13 cellular contexts compared by ENCODE assay signal in genomic region chr16:30532285-30533145, GRCh38. TPM values are rescaled to one million over a fixed set of nuclear protein-coding genes. Genes with fewer than 3 reads are reported as not detected.
DNase-seq lines count a peak whose midpoint lies in the region; ATAC-seq, FAIRE-seq and TF ChIP-seq lines count a peak whose summit lies in the region.
"Had no signal": no experiment of that assay in that cellular context is flagged by ENCODE, and none has a peak within 500 bp of the region (broad histone marks: within the 10 kb centered on the region; RNA-seq: fewer than 3 reads in every experiment).

No MANE protein-coding gene starts in this region.

- H3K36me3 ChIP-seq in CD8-positive, alpha-beta T cell (ENCODE audit: insufficient read depth, low read length): no peaks in the 10 kb centered on the region
- no peaks in the 10 kb centered on the region; the same call in 2 of the 3 replicates for H3K36me3 ChIP-seq in K562 (ENCODE audit: control insufficient read depth, insufficient read depth, low read length)

- WGBS in K562 (ENCODE audit: insufficient coverage, low coverage, missing lambda C conversion rate): 97% methylated on average over 27 of the region's 57 CpGs

- no peak overlapping the region for H3K4me3 ChIP-seq in CD8-positive, alpha-beta T cell (ENCODE audit: low read depth, low read length)
- H3K4me3 ChIP-seq in K562: no peak overlapping the region

- peaks cover 19% of the 10 kb centered on the region for H3K4me1 ChIP-seq in CD8-positive, alpha-beta T cell (ENCODE audit: insufficient read depth, low read length)
- peaks cover 22 to 64% of the 10 kb centered on the region in 2 experiments; a peak in 4 of 5 replicates for H3K4me1 ChIP-seq in K562 (replicated peaks in 1 of 2; ENCODE audit: control insufficient read depth in 2 of 2, insufficient read depth in 2 of 2, low read length in 2 of 2)

- TF ChIP-seq CTCF in 22Rv1 (IDR thresholded peaks at IDR 0.05) (no peak), K562 (IDR thresholded peaks at IDR 0.05 in 2 of 3, conservative IDR thresholded peaks at IDR 0.05 in 1 of 3; ENCODE audit: insufficient read depth in 2 of 3, low read depth in 1 of 3, low read length in 3 of 3) (no peak), natural killer cell (IDR thresholded peaks at IDR 0.05) (no peak)
- no peak for TF ChIP-seq CTCF in CD8-positive, alpha-beta T cell (IDR thresholded peaks at IDR 0.05)

- H3K27me3 Mint-ChIP-seq in CD8-positive, alpha-beta T cell (ENCODE audit: low read depth): no peaks in the 10 kb centered on the region
- H3K27me3 Mint-ChIP-seq in natural killer cell (ENCODE audit: low read depth in 2 of 2): no peaks in the 10 kb centered on the region

- ATAC-seq in CD8-positive, alpha-beta T cell: no peak
- ATAC-seq in K562: no peak
- ATAC-seq in natural killer cell: no peak
- ATAC-seq in GM21737 (IDR thresholded peaks at IDR 0.05; ENCODE audit: unreplicated experiment): no peak
- no peak for ATAC-seq in GM18517 (IDR thresholded peaks at IDR 0.05; ENCODE audit: unreplicated experiment)

- H2AFZ ChIP-seq in K562 (ENCODE audit: low read depth, low read length): no peak overlapping the region

- H3K9ac ChIP-seq in K562 (ENCODE audit: insufficient read depth in 1 of 2, low read depth in 2 of 2, low read length in 2 of 2): peak overlapping the region in 1 of 2 experiments; percentile 80; a peak in 1 of 4 replicates
- H3K9ac ChIP-seq: BLaER1 had no signal

- no peak for DNase-seq in CD8-positive, alpha-beta T cell
- no peak for DNase-seq in K562 (ENCODE audit: extremely low read depth in 1 of 4, low spot score in 3 of 4)
- no peak for DNase-seq in natural killer cell
- DNase-seq in kidney tubule cell (ENCODE audit: low spot score): no peak
- DNase-seq: dorsolateral prefrontal cortex, NCI-H1092, NCI-H2171 had no signal

- H3K36me3 Mint-ChIP-seq in CD8-positive, alpha-beta T cell: peaks cover 27% of the 10 kb centered on the region
- no peaks in the 10 kb centered on the region for H3K36me3 Mint-ChIP-seq in natural killer cell

- H3K4me2 ChIP-seq in K562 (ENCODE audit: insufficient read depth, low read length): no peak overlapping the region

- CTCF ChIA-PET in CD8-positive, alpha-beta T cell (lab: Charles Lee): interaction anchor here (0.8 to 1.7 kb wide), 3 partner anchors 25 to 103 kb away, joined by 3 to 6 read pairs (median 3); partner anchors contain the start of genes DCTPP1 and ZNF764
- CTCF ChIA-PET in K562 (lab: Yijun Ruan, JAX; ENCODE audit: low intra/inter-chr PET ratio): interaction anchor here (0.8 kb wide), 1 partner anchor 96 kb away, joined by 3 read pairs; no protein-coding TSS in a partner anchor

- intact Hi-C loops in CD8-positive, alpha-beta T cell (cut with DNase I, micrococcal nuclease): loop anchor here in 1 of 2 experiments (5.0 kb wide), 1 partner anchor 165 kb away; the partner anchor contains the start of gene SRCAP
- intact Hi-C loops in K562 (cut with micrococcal nuclease) (loop anchor here (10.0 kb wide), 1 partner anchor 162 kb away; the partner anchor contains the start of gene SRCAP), natural killer cell (cut with micrococcal nuclease) (loop anchor here (10.0 kb wide), 1 partner anchor 98 kb away; the partner anchor contains the start of gene DCTPP1)

- no peaks in the 10 kb centered on the region for H3K9me1 ChIP-seq in K562 (ENCODE audit: control insufficient read depth, insufficient read depth, low read length)

- TF ChIP-seq POLR2A in K562 (conservative IDR thresholded peaks at IDR 0.05): no peak

- no peaks in the 10 kb centered on the region for H3K27me3 ChIP-seq in CD8-positive, alpha-beta T cell (ENCODE audit: insufficient read depth, low read length)
- H3K27me3 ChIP-seq in K562 (ENCODE audit: control insufficient read depth in 2 of 2, insufficient read depth in 2 of 2, low read length in 2 of 2): no peaks in the 10 kb centered on the region
- H3K27me3 ChIP-seq: BLaER1, dorsolateral prefrontal cortex, upper lobe of left lung had no signal

- peaks cover 47% of the 10 kb centered on the region for H3K4me1 Mint-ChIP-seq in CD8-positive, alpha-beta T cell (ENCODE audit: low read depth)
- H3K4me1 Mint-ChIP-seq in natural killer cell: peaks cover 28 to 35% of the 10 kb centered on the region in 2 donors

- POLR2A ChIA-PET in CD8-positive, alpha-beta T cell (lab: Charles Lee): interaction anchor here (2.3 kb wide), 1 partner anchor 103 kb away, joined by 7 read pairs; the partner anchor contains the start of gene DCTPP1
- POLR2A ChIA-PET in K562 (lab: Yijun Ruan, JAX): no interaction called here

- H3K9me3 Mint-ChIP-seq in CD8-positive, alpha-beta T cell: no peaks in the 10 kb centered on the region
- H3K9me3 Mint-ChIP-seq in natural killer cell: no peaks in the 10 kb centered on the region

- peak overlapping the region; percentile 58 for H3K4me3 Mint-ChIP-seq in CD8-positive, alpha-beta T cell
- no peak overlapping the region for H3K4me3 Mint-ChIP-seq in natural killer cell

- H3K27ac ChIP-seq in 22Rv1: peak overlapping the region; percentile 98
- H3K27ac ChIP-seq in CD8-positive, alpha-beta T cell (ENCODE audit: low read depth, low read length): no peak overlapping the region
- no peak overlapping the region for H3K27ac ChIP-seq in K562 (ENCODE audit: extremely low read depth, low read depth, low read length)

- H3K27ac Mint-ChIP-seq in CD8-positive, alpha-beta T cell: no peak overlapping the region
- H3K27ac Mint-ChIP-seq in natural killer cell: peak overlapping the region; percentile 53 to 83

- no TSS peak for BruUV-seq in K562 (replicated peaks; lab: Mats Ljungman, UMichigan)

- FAIRE-seq in K562 (lab: Jason Lieb, UNC): no peak
- FAIRE-seq: GM12892 had no signal

- H3K9me3 ChIP-seq in CD8-positive, alpha-beta T cell (ENCODE audit: low read length): no peaks in the 10 kb centered on the region
- no peaks in the 10 kb centered on the region for H3K9me3 ChIP-seq in K562 (replicated peaks; ENCODE audit: control insufficient read depth, insufficient read depth, low read depth, low read length)
- H3K9me3 ChIP-seq: BLaER1, upper lobe of left lung had no signal

- no peaks in the 10 kb centered on the region for H4K20me1 ChIP-seq in K562 (replicated peaks; ENCODE audit: control insufficient read depth, insufficient read depth, low read length)
- H4K20me1 ChIP-seq: BLaER1 had no signal

- no peak for TF ChIP-seq RAD21 in K562 (CRISPR knock-in tag; conservative IDR thresholded peaks at IDR 0.05 in 1 of 2, IDR thresholded peaks at IDR 0.05 in 1 of 2)

- in situ Hi-C loops in K562 (cut with MboI): no loop called here

- peaks cover 36% of the 10 kb centered on the region for H3K79me2 ChIP-seq in K562 (ENCODE audit: control insufficient read depth, insufficient read depth, low read length)

- TF ChIP-seq EP300 in K562 (IDR thresholded peaks at IDR 0.05; ENCODE audit: low read length): no peak

RNA-seq across cellular contexts. Expression of gene ZNF747, which starts 2.1 kb away (rescaled TPM):
- 1 to 10 TPM; 6.2 to 6.3 TPM for total RNA-seq in CD8-positive, alpha-beta T cell
- total RNA-seq in K562 (2011; cell fraction: chromatin; rRNA removed; ENCODE audit: low replicate concordance): 4.0 and 9.9 TPM in 2 replicates
- 9.9 and 10.3 TPM in 2 replicates for total RNA-seq in K562 (2011; cell fraction: nucleolus; rRNA removed)
- total RNA-seq in K562 (2011; cell fraction: nucleoplasm; rRNA removed): 6.3 and 6.5 TPM in 2 replicates
- total RNA-seq in K562 (2014; rRNA removed) (1.5 and 3.3 TPM in 2 replicates), K562 (2014; rRNA removed; fragmentation: Illumina TruSeq; extraction: Trizol) (1.0 and 1.3 TPM in 2 replicates), K562 (2015; rRNA removed; fragmentation: Illumina TruSeq; extraction: Trizol) (2.0 and 2.1 TPM in 2 replicates), K562 (2021) (3.2 and 3.4 TPM in 2 replicates), natural killer cell (1 to 10 TPM; 5.0 to 8.6 (median 6.3) TPM)
- polyA plus RNA-seq in K562 (2011; rRNA removed) (1.9 and 2.8 TPM in 2 replicates), K562 (2014; fragmentation: Illumina TruSeq; extraction: Trizol) (1.5 and 1.9 TPM in 2 replicates), K562 (2014; fragmentation: Nextera tagmentation; extraction: Ambion mirVana) (under 1 TPM; 0.14 to 0.27 TPM), K562 (2014; rRNA removed) (1.7 and 3.3 TPM in 2 replicates)
- polyA plus RNA-seq in K562 (2011; cell fraction: cytosol; rRNA removed): 3.0 and 3.6 TPM in 2 replicates
- polyA plus RNA-seq in K562 (2011; cell fraction: nucleus; rRNA removed): 2.8 and 3.5 TPM in 2 replicates
- polyA plus RNA-seq in K562 (2012): 1.7 and 1.9 TPM in 2 replicates
- polyA minus RNA-seq in K562 (2011; rRNA and poly(A)+ RNA removed): 2.1 and 3.3 TPM in 2 replicates
- polyA minus RNA-seq in K562 (2011; cell fraction: cytosol; rRNA and poly(A)+ RNA removed): 1.6 and 4.7 TPM in 2 replicates
- polyA minus RNA-seq in K562 (2011; cell fraction: nucleus; rRNA and poly(A)+ RNA removed): 3.9 and 7.7 TPM in 2 replicates

RNA-seq across cellular contexts. Expression of gene ZNF768, which starts 6.1 kb away (rescaled TPM):
- total RNA-seq in CD8-positive, alpha-beta T cell: 1 to 10 TPM; 2.6 to 2.8 TPM
- total RNA-seq in K562 (2011; cell fraction: chromatin; rRNA removed; ENCODE audit: low replicate concordance): 9.3 and 27.8 TPM in 2 replicates
- 27.9 and 32.5 TPM in 2 replicates for total RNA-seq in K562 (2011; cell fraction: nucleolus; rRNA removed)
- 15.2 and 16.7 TPM in 2 replicates for total RNA-seq in K562 (2011; cell fraction: nucleoplasm; rRNA removed)
- 39.7 and 58.9 TPM in 2 replicates for total RNA-seq in K562 (2014; rRNA removed)
- total RNA-seq in K562 (2014; rRNA removed; fragmentation: Illumina TruSeq; extraction: Trizol): 14.7 and 15.2 TPM in 2 replicates
- total RNA-seq in K562 (2015; rRNA removed; fragmentation: Illumina TruSeq; extraction: Trizol): 42.3 and 45.8 TPM in 2 replicates
- total RNA-seq in K562 (2021): 41.3 and 50.7 TPM in 2 replicates
- polyA plus RNA-seq in K562 (2011; rRNA removed): 22.1 and 32.8 TPM in 2 replicates
- polyA plus RNA-seq in K562 (2011; cell fraction: cytosol; rRNA removed): 50.7 and 101 TPM in 2 replicates
- 31.3 and 50.4 TPM in 2 replicates for polyA plus RNA-seq in K562 (2011; cell fraction: nucleus; rRNA removed)
- 36.8 and 61.3 TPM in 2 replicates for polyA plus RNA-seq in K562 (2012)
- 26.9 and 40.9 TPM in 2 replicates for polyA plus RNA-seq in K562 (2014; fragmentation: Illumina TruSeq; extraction: Trizol)
- under 1 TPM; 0.13 to 0.17 TPM for polyA plus RNA-seq in K562 (2014; fragmentation: Nextera tagmentation; extraction: Ambion mirVana)
- 47.8 and 49.6 TPM in 2 replicates for polyA plus RNA-seq in K562 (2014; rRNA removed)
- polyA minus RNA-seq in K562 (2011; rRNA and poly(A)+ RNA removed): 8.9 and 12.0 TPM in 2 replicates
- polyA minus RNA-seq in K562 (2011; cell fraction: cytosol; rRNA and poly(A)+ RNA removed): 34.4 and 46.7 TPM in 2 replicates
- polyA minus RNA-seq in K562 (2011; cell fraction: nucleus; rRNA and poly(A)+ RNA removed): 10.5 and 17.3 TPM in 2 replicates
- 1 to 10 TPM; 3.3 to 7.2 (median 5.6) TPM for total RNA-seq in natural killer cell

RNA-seq across cellular contexts. Expression of gene ZNF764, which starts 25.7 kb away (rescaled TPM):
- 10 to 100 TPM; 15.0 to 15.6 TPM for total RNA-seq in CD8-positive, alpha-beta T cell
- total RNA-seq in K562 (2011; cell fraction: chromatin; rRNA removed; ENCODE audit: low replicate concordance): 7.9 and 19.4 TPM in 2 replicates
- 19.1 and 19.7 TPM in 2 replicates for total RNA-seq in K562 (2011; cell fraction: nucleolus; rRNA removed)
- total RNA-seq in K562 (2011; cell fraction: nucleoplasm; rRNA removed): 15.4 and 16.3 TPM in 2 replicates
- total RNA-seq in K562 (2014; rRNA removed) (9.5 and 9.8 TPM in 2 replicates), K562 (2014; rRNA removed; fragmentation: Illumina TruSeq; extraction: Trizol) (2.4 and 2.5 TPM in 2 replicates), K562 (2015; rRNA removed; fragmentation: Illumina TruSeq; extraction: Trizol) (4.1 and 4.6 TPM in 2 replicates), K562 (2021) (10.1 and 11.1 TPM in 2 replicates), natural killer cell (10 to 100 TPM in 2 of 3 donors, 1 to 10 TPM in 1; 9.6 to 13.0 (median 11.7) TPM)
- polyA plus RNA-seq in K562 (2011; rRNA removed) (3.9 and 7.1 TPM in 2 replicates), K562 (2014; fragmentation: Illumina TruSeq; extraction: Trizol) (4.1 and 4.3 TPM in 2 replicates), K562 (2014; fragmentation: Nextera tagmentation; extraction: Ambion mirVana) (under 1 TPM; 0.69 to 0.81 TPM), K562 (2014; rRNA removed) (8.7 and 10.0 TPM in 2 replicates)
- 11.4 and 13.8 TPM in 2 replicates for polyA plus RNA-seq in K562 (2011; cell fraction: cytosol; rRNA removed)
- 15.5 and 22.5 TPM in 2 replicates for polyA plus RNA-seq in K562 (2011; cell fraction: nucleus; rRNA removed)
- polyA plus RNA-seq in K562 (2012): 5.2 and 7.9 TPM in 2 replicates
- 1.5 and 1.9 TPM in 2 replicates for polyA minus RNA-seq in K562 (2011; rRNA and poly(A)+ RNA removed)
- 3.7 and 7.2 TPM in 2 replicates for polyA minus RNA-seq in K562 (2011; cell fraction: cytosol; rRNA and poly(A)+ RNA removed)
- 6.1 and 7.3 TPM in 2 replicates for polyA minus RNA-seq in K562 (2011; cell fraction: nucleus; rRNA and poly(A)+ RNA removed)

RNA-seq across cellular contexts. Expression of gene ZNF688, which starts 39.0 kb away (rescaled TPM):
- total RNA-seq in CD8-positive, alpha-beta T cell: 1 to 10 TPM; 6.1 to 7.1 TPM
- 3.6 and 5.4 TPM in 2 replicates for total RNA-seq in K562 (2011; cell fraction: chromatin; rRNA removed; ENCODE audit: low replicate concordance)
- total RNA-seq in K562 (2011; cell fraction: nucleolus; rRNA removed): 6.8 and 7.0 TPM in 2 replicates
- 4.0 and 5.1 TPM in 2 replicates for total RNA-seq in K562 (2011; cell fraction: nucleoplasm; rRNA removed)
- 7.7 and 12.9 TPM in 2 replicates for total RNA-seq in K562 (2014; rRNA removed)
- total RNA-seq in K562 (2014; rRNA removed; fragmentation: Illumina TruSeq; extraction: Trizol): 1.4 and 2.8 TPM in 2 replicates
- 4.1 and 5.2 TPM in 2 replicates for total RNA-seq in K562 (2015; rRNA removed; fragmentation: Illumina TruSeq; extraction: Trizol)
- 4.5 and 5.1 TPM in 2 replicates for total RNA-seq in K562 (2021)
- 2.4 TPM in 2 replicates for polyA plus RNA-seq in K562 (2011; rRNA removed)
- 2.2 and 5.7 TPM in 2 replicates for polyA plus RNA-seq in K562 (2011; cell fraction: cytosol; rRNA removed)
- polyA plus RNA-seq in K562 (2011; cell fraction: nucleus; rRNA removed): 5.7 and 7.6 TPM in 2 replicates
- 5.9 and 6.0 TPM in 2 replicates for polyA plus RNA-seq in K562 (2012)
- 5.4 and 7.0 TPM in 2 replicates for polyA plus RNA-seq in K562 (2014; fragmentation: Illumina TruSeq; extraction: Trizol)
- under 1 TPM; 0.48 TPM for polyA plus RNA-seq in K562 (2014; fragmentation: Nextera tagmentation; extraction: Ambion mirVana)
- polyA plus RNA-seq in K562 (2014; rRNA removed): 4.6 and 12.5 TPM in 2 replicates
- 0.53 and 1.1 TPM in 2 replicates for polyA minus RNA-seq in K562 (2011; rRNA and poly(A)+ RNA removed)
- 1.2 and 4.2 TPM in 2 replicates for polyA minus RNA-seq in K562 (2011; cell fraction: cytosol; rRNA and poly(A)+ RNA removed)
- 2.8 and 4.2 TPM in 2 replicates for polyA minus RNA-seq in K562 (2011; cell fraction: nucleus; rRNA and poly(A)+ RNA removed)
- 10 to 100 TPM; 10.1 to 16.9 (median 16.5) TPM for total RNA-seq in natural killer cell

RNA-seq across cellular contexts. Expression of gene ZNF785, which starts 53.0 kb away (rescaled TPM):
- 1 to 10 TPM; 5.0 to 6.9 TPM for total RNA-seq in CD8-positive, alpha-beta T cell
- 39.3 and 45.4 TPM in 2 replicates for total RNA-seq in K562 (2011; cell fraction: chromatin; rRNA removed; ENCODE audit: low replicate concordance)
- 37.5 and 42.2 TPM in 2 replicates for total RNA-seq in K562 (2011; cell fraction: nucleolus; rRNA removed)
- total RNA-seq in K562 (2011; cell fraction: nucleoplasm; rRNA removed): 41.3 and 53.4 TPM in 2 replicates
- total RNA-seq in K562 (2014; rRNA removed): 6.9 and 7.2 TPM in 2 replicates
- total RNA-seq in K562 (2014; rRNA removed; fragmentation: Illumina TruSeq; extraction: Trizol): 4.6 and 4.8 TPM in 2 replicates
- total RNA-seq in K562 (2015; rRNA removed; fragmentation: Illumina TruSeq; extraction: Trizol): 6.2 and 6.4 TPM in 2 replicates
- 9.7 and 11.6 TPM in 2 replicates for total RNA-seq in K562 (2021)
- polyA plus RNA-seq in K562 (2011; rRNA removed): 10.6 and 12.4 TPM in 2 replicates
- polyA plus RNA-seq in K562 (2011; cell fraction: cytosol; rRNA removed): 10.0 and 13.3 TPM in 2 replicates
- polyA plus RNA-seq in K562 (2011; cell fraction: nucleus; rRNA removed): 18.3 and 22.4 TPM in 2 replicates
- 6.7 and 11.9 TPM in 2 replicates for polyA plus RNA-seq in K562 (2012)
- 4.7 and 5.0 TPM in 2 replicates for polyA plus RNA-seq in K562 (2014; fragmentation: Illumina TruSeq; extraction: Trizol)
- under 1 TPM; 0.64 to 0.70 TPM for polyA plus RNA-seq in K562 (2014; fragmentation: Nextera tagmentation; extraction: Ambion mirVana)
- polyA plus RNA-seq in K562 (2014; rRNA removed): 11.0 and 12.4 TPM in 2 replicates
- 7.4 and 8.3 TPM in 2 replicates for polyA minus RNA-seq in K562 (2011; rRNA and poly(A)+ RNA removed)
- polyA minus RNA-seq in K562 (2011; cell fraction: cytosol; rRNA and poly(A)+ RNA removed): 4.4 and 4.9 TPM in 2 replicates
- polyA minus RNA-seq in K562 (2011; cell fraction: nucleus; rRNA and poly(A)+ RNA removed): 13.5 and 16.0 TPM in 2 replicates
- 10 to 100 TPM in 2 of 3 donors, 1 to 10 TPM in 1; 7.5 to 15.2 (median 10.4) TPM for total RNA-seq in natural killer cell
